Comparison of ENCODE assay signal across 8 cellular contexts in the genomic region with DNA sequence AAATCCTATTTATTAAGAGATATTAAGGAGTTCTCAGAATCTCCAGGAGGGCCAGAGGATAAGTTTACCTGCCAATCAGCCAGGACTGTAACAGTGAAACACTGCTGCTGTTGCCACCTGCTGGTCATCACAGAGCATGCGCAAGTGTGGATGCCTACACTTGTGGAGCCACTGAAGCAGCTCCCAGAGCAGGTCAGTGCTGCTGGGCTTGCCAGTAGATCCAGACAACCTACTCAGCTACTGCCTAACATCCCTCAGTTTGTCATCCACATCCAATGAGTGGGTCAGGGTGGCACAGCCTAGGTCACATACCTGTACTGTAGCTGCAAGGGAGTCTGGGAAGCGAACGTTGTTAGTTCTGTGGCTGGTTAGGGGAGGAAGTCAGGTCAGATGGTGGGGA. TPM values are rescaled to one million over a fixed set of nuclear protein-coding genes. Genes with fewer than 3 reads are reported as not detected.
DNase-seq lines count a peak whose midpoint lies in the region; ATAC-seq and FAIRE-seq lines count a peak whose summit lies in the region.

No MANE protein-coding gene starts in this region.

- WGBS in iPS DF 6.9 (ENCODE audit: insufficient coverage, insufficient read length), result no CpG with 5 or more reads among the region's 3 CpGs

- H3K4me3 ChIP-seq in iPS DF 6.9 (ENCODE audit: low read length), result no peak overlapping the region

- DNase-seq in Ammon's horn (ENCODE audit: low spot score) (peak; percentile 39), GM19239 (ENCODE audit: insufficient read length, low spot score) (peak; percentile 39), SK-MEL-5 (ENCODE audit: low read depth, low spot score) (peak; percentile 69), iPS DF 6.9 (ENCODE audit: low read depth, low spot score) (peak; percentile 60), NCI-H1436 treated with DMSO at 0.1 percent for 48 hours (lab: John Stamatoyannopoulos, UW) (no peak)
- DNase-seq in activated naive CD4-positive, alpha-beta T cell treated with anti-CD3 and anti-CD28 coated beads, Interleukin-2, amount 50 U/mL, for 72 hours (ENCODE audit: low spot score in 2 of 2), result peak; percentile 44 to 58
- DNase-seq in stimulated activated CD4-positive, alpha-beta T cell treated with anti-CD3 and anti-CD28 coated beads, TNF-alpha, amount 100 ng/mL, for 24 hours (ENCODE audit: low read depth in 3 of 3), result peak; percentile 13 to 45 (median 32)

- no peaks in the 10 kb centered on the region for H3K9me3 ChIP-seq in iPS DF 6.9 (ENCODE audit: control insufficient read depth, insufficient read depth, low read length)

- H3K27me3 ChIP-seq in iPS DF 6.9 (ENCODE audit: control insufficient read depth, insufficient read depth, low read length), result no peaks in the 10 kb centered on the region

- H3K27ac ChIP-seq in iPS DF 6.9 (ENCODE audit: low read length), result no peak overlapping the region

- H3K9me3 Mint-ChIP-seq in activated naive CD4-positive, alpha-beta T cell treated with anti-CD3 and anti-CD28 coated beads, Interleukin-2, amount 50 U/mL, for 72 hours, result no peaks in the 10 kb centered on the region

- FAIRE-seq in GM19239 (lab: Jason Lieb, UNC), result peak; percentile 67

- no peaks in the 10 kb centered on the region for H3K36me3 ChIP-seq in iPS DF 6.9 (ENCODE audit: control insufficient read depth, insufficient read depth, low read length)

- no peak overlapping the region for H3K27ac Mint-ChIP-seq in activated naive CD4-positive, alpha-beta T cell treated with anti-CD3 and anti-CD28 coated beads, Interleukin-2, amount 50 U/mL, for 72 hours

- in situ Hi-C loops in SK-MEL-5 (cut with HindIII; ENCODE audit: low pct_unique_long_range_greater_than_20kb, low sequenced_read_pairs), result no loop called here

- peaks cover 3% of the 10 kb centered on the region; the same call in 1 of the 2 replicates for H3K4me1 ChIP-seq in iPS DF 6.9 (ENCODE audit: control insufficient read depth, insufficient read depth, low read length)

- ATAC-seq in HG03196 (IDR thresholded peaks at IDR 0.05; ENCODE audit: unreplicated experiment), result peak; percentile 88
- peak; percentile 91 for ATAC-seq in activated naive CD4-positive, alpha-beta T cell treated with anti-CD3 and anti-CD28 coated beads, Interleukin-2, amount 50 U/mL, for 72 hours

- H3K36me3 Mint-ChIP-seq in activated naive CD4-positive, alpha-beta T cell treated with anti-CD3 and anti-CD28 coated beads, Interleukin-2, amount 50 U/mL, for 72 hours, result no peaks in the 10 kb centered on the region

RNA-seq across cellular contexts. Expression of gene NHSL1, which starts 18.3 kb away (rescaled TPM):
- total RNA-seq in SK-MEL-5 (2014; rRNA removed; shearing (Covaris generic)), result 64.2 and 69.4 TPM in 2 replicates
- 68.9 and 85.1 TPM in 2 replicates for polyA plus RNA-seq in SK-MEL-5 (2015; cell fraction: cytosol; rRNA removed)
- 88.4 and 118 TPM in 2 replicates for polyA plus RNA-seq in SK-MEL-5 (2015; cell fraction: nucleus; rRNA removed)
- 1 to 10 TPM in 1 of 2 donors, under 1 TPM in 1; 0.68 to 1.9 TPM for total RNA-seq in activated naive CD4-positive, alpha-beta T cell treated with anti-CD3 and anti-CD28 coated beads, Interleukin-2, amount 50 U/mL, for 72 hours

Comparison
In these comparisons a context has a peak if more than half of its experiments do, and no peak if none do; other contexts are left out.
1. RNA of gene NHSL1, which starts 18.3 kb away (total RNA-seq): 64.2 to 69.4 TPM in SK-MEL-5; 0.68 to 1.9 TPM in activated naive CD4-positive, alpha-beta T cell treated with anti-CD3 and anti-CD28 coated beads, Interleukin-2, amount 50 U/mL, for 72 hours; every median in the first group is over 10 times any median in the second.